In genomic region chr1:151540021-151540981, GRCh38 we compare ENCODE assay signal across 8 cellular contexts. TPM values are rescaled to one million over a fixed set of nuclear protein-coding genes. Genes with fewer than 3 reads are reported as not detected.
DNase-seq lines count a peak whose midpoint lies in the region; ATAC-seq, FAIRE-seq and TF ChIP-seq lines count a peak whose summit lies in the region.

TUFT1 (plus strand) TSS chr1:151540309; CDS start chr1:151540367, 58 bp downstream.

- H3K4me3 ChIP-seq in HEK293 (ENCODE audit: low read depth, low read length) (peak within 1 kb of the TSS; percentile 84), pancreas (peak within 1 kb of the TSS; percentile 37 to 80 (median 54)), tibial artery (peak within 1 kb of the TSS; percentile 59 to 68)

- peaks cover 6% of the 10 kb centered on the region for H3K27me3 Mint-ChIP-seq in activated naive CD8-positive, alpha-beta T cell

- H3K9me3 ChIP-seq in HEK293 (ENCODE audit: control insufficient read depth, insufficient read depth, low read depth, low read length) (no peaks in the 10 kb centered on the region), pancreas (no peaks in the 10 kb centered on the region), tibial artery (no peaks in the 10 kb centered on the region)

- WGBS in pancreas, 2 donors: 1% methylated on average over 69 to 70 of the region's 70 CpGs

- intact Hi-C loops in Right ventricle myocardium inferior (cut with DNase I): no loop called here
- intact Hi-C loops in pancreas (cut with DNase I): no loop called here
- intact Hi-C loops in tibial artery (cut with DNase I; ENCODE audit: low total_unique reads): no loop called here

- ATAC-seq in SK-N-SH treated with all-trans-retinoic acid at 6 μM for 48 hours: peak; percentile 85
- ATAC-seq in Right ventricle myocardium inferior: peak; percentile 98
- peak; percentile 87 to 94 (median 90) for ATAC-seq in pancreas

- peak; percentile 95 for FAIRE-seq in G401.6 (lab: Jason Lieb, UNC)
- FAIRE-seq in pancreas (lab: Jason Lieb, UNC): no peak

- peak; percentile 49; the same call in 1 of the 2 replicates for TF ChIP-seq CTCF in HEK293 (tag by site-specific recombination; IDR thresholded peaks at IDR 0.05)
- TF ChIP-seq CTCF in pancreas (IDR thresholded peaks at IDR 0.05): no peak
- TF ChIP-seq CTCF in tibial artery (IDR thresholded peaks at IDR 0.05): no peak

- H3K36me3 Mint-ChIP-seq in activated naive CD8-positive, alpha-beta T cell: no peaks in the 10 kb centered on the region

- POLR2A ChIA-PET in HEK293 (lab: Yijun Ruan, JAX): interaction anchor here (0.5 to 3.0 kb wide), 55 partner anchors 9 to 570 kb away, joined by 3 to 53 read pairs (median 5); partner anchors contain the start of genes CELF3, CGN, MRPL9 and PI4KB

- peak within 1 kb of the TSS; percentile 41 for H3K27ac Mint-ChIP-seq in activated naive CD8-positive, alpha-beta T cell

- no peaks in the 10 kb centered on the region for H3K9me3 Mint-ChIP-seq in activated naive CD8-positive, alpha-beta T cell (ENCODE audit: low read depth)

- CTCF ChIA-PET in HEK293 (lab: Yijun Ruan, JAX): interaction anchor here (0.5 to 4.1 kb wide), 7 partner anchors 46 to 520 kb away, joined by 3 to 20 read pairs (median 4); no protein-coding TSS in a partner anchor

- H3K27ac ChIP-seq in HEK293 (ENCODE audit: extremely low read depth, low read depth, low read length) (peak within 1 kb of the TSS; percentile 74), pancreas (peak within 1 kb of the TSS; percentile 72 to 95 (median 84)), tibial artery (peak within 1 kb of the TSS; percentile 71 to 79)

- H3K36me3 ChIP-seq in HEK293 (ENCODE audit: control insufficient read depth in 2 of 2, insufficient read depth in 1 of 2, low read length in 2 of 2) (peaks cover 0 to 30% of the 10 kb centered on the region in 2 experiments; a peak in 1 of 3 replicates), pancreas (peaks cover 0 to 32% (median 9%) of the 10 kb centered on the region in 3 donors), tibial artery (no peaks in the 10 kb centered on the region)

- H3K4me1 ChIP-seq in HEK293 (ENCODE audit: control insufficient read depth, insufficient read depth, low read length) (peaks cover 12% of the 10 kb centered on the region; the same call in 1 of the 2 replicates), pancreas (peaks cover 6 to 17% (median 12%) of the 10 kb centered on the region in 3 donors), tibial artery (peaks cover 0 to 39% (median 22%) of the 10 kb centered on the region in 4 donors)

- H3K27me3 ChIP-seq in pancreas: no peaks in the 10 kb centered on the region
- no peaks in the 10 kb centered on the region for H3K27me3 ChIP-seq in tibial artery

- H3K4me1 Mint-ChIP-seq in activated naive CD8-positive, alpha-beta T cell (ENCODE audit: low read depth): peaks cover 23% of the 10 kb centered on the region

- peak within 1 kb of the TSS; percentile 91 for H3K4me3 Mint-ChIP-seq in activated naive CD8-positive, alpha-beta T cell

- DNase-seq in MV-4-11 (lab: John Stamatoyannopoulos, UW) (peak; percentile 83), Right ventricle myocardium inferior (ENCODE audit: missing footprints) (peak; percentile 96), pancreas (peak; percentile 93 to 98 (median 96)), tibial artery (peak; percentile 94 to 95)

TF ChIP-seq in HEK293, 187 proteins besides CTCF, POLR2A, EP300 and RAD21 (continues in another document):
- TF ChIP-seq SP3 (tag by site-specific recombination; IDR thresholded peaks at IDR 0.05) (peak; percentile 98), ZNF354C (tag by site-specific recombination; IDR thresholded peaks at IDR 0.05; ENCODE audit: borderline replicate concordance, low read depth) (no peak), KLF10 (tag by site-specific recombination; IDR thresholded peaks at IDR 0.05) (peak; percentile 93), ZNF560 (tag by site-specific recombination; IDR thresholded peaks at IDR 0.05; ENCODE audit: borderline replicate concordance) (no peak), ZNF654 (tag by site-specific recombination; IDR thresholded peaks at IDR 0.05; ENCODE audit: low read depth) (no peak), ZNF302 (tag by site-specific recombination; IDR thresholded peaks at IDR 0.05; ENCODE audit: low read depth) (no peak; the same call in 1 of the 2 replicates), OSR2 (tag by site-specific recombination; IDR thresholded peaks at IDR 0.05) (no peak), HOXA7 (CRISPR knock-in tag; IDR thresholded peaks at IDR 0.05; ENCODE audit: borderline replicate concordance) (no peak), ZNF274 (IDR thresholded peaks at IDR 0.05; ENCODE audit: low read length) (no peak), ZNF274 (tag by site-specific recombination; IDR thresholded peaks at IDR 0.05; ENCODE audit: borderline replicate concordance) (no peak), ZNF423 (tag by site-specific recombination; IDR thresholded peaks at IDR 0.05) (no peak), ZBTB7A (tag by site-specific recombination; IDR thresholded peaks at IDR 0.05; ENCODE audit: low read depth) (peak; percentile 72; the same call in 1 of the 2 replicates), SCRT1 (tag by site-specific recombination; IDR thresholded peaks at IDR 0.05; ENCODE audit: borderline replicate concordance) (no peak; the same call in 1 of the 2 replicates), ZNF580 (tag by site-specific recombination; IDR thresholded peaks at IDR 0.05) (0 out of 2 replicates have a peak, but pooled peaks have one; percentile 54), ZNF501 (tag by site-specific recombination; IDR thresholded peaks at IDR 0.05) (peak; percentile 88), ZNF184 (tag by site-specific recombination; IDR thresholded peaks at IDR 0.05) (0 out of 2 replicates have a peak, but pooled peaks have one; percentile 36)
- TF ChIP-seq, protein P1, sequence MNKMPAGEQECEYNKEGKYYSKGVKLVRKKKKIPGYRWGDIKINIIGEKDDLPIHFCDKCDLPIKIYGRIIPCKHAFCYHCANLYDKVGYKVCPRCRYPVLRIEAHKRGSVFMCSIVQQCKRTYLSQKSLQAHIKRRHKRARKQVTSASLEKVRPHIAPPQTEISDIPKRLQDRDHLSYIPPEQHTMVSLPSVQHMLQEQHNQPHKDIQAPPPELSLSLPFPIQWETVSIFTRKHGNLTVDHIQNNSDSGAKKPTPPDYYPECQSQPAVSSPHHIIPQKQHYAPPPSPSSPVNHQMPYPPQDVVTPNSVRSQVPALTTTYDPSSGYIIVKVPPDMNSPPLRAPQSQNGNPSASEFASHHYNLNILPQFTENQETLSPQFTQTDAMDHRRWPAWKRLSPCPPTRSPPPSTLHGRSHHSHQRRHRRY (tag by site-specific recombination; IDR thresholded peaks at IDR 0.05): no peak

TF ChIP-seq in SK-N-SH treated with all-trans-retinoic acid at 6 μM for 48 hours, 23 proteins besides CTCF, POLR2A, EP300 and RAD21:
- peak; percentile 79; the same call in 1 of the 2 replicates for TF ChIP-seq RARB (CRISPR knock-in tag; IDR thresholded peaks at IDR 0.05)
- no peak for TF ChIP-seq ZNF8 (CRISPR knock-in tag; IDR thresholded peaks at IDR 0.05)
- TF ChIP-seq ZNF70 (CRISPR knock-in tag; IDR thresholded peaks at IDR 0.05): no peak
- TF ChIP-seq ISL1 (CRISPR knock-in tag; IDR thresholded peaks at IDR 0.05): no peak
- 0 out of 2 replicates have a peak, but pooled peaks have one; percentile 11 for TF ChIP-seq TOX (CRISPR knock-in tag; IDR thresholded peaks at IDR 0.05; ENCODE audit: borderline replicate concordance)

RNA-seq across cellular contexts. Expression of gene TUFT1, which starts in this region (rescaled TPM):
- 3.5 TPM for total RNA-seq in Right ventricle myocardium inferior
- total RNA-seq in pancreas: 10 to 100 TPM in 5 of 6 donors, 1 to 10 TPM in 1; 8.2 to 16.1 (median 11.6) TPM
- polyA plus RNA-seq in pancreas: 1 to 10 TPM; 7.1 to 8.5 TPM

Comparison
In these comparisons a context has a peak if more than half of its experiments do, and no peak if none do; other contexts are left out.
1. Peak in every context shown above with its lines: DNase-seq, ATAC-seq, H3K4me3 ChIP-seq and H3K27ac ChIP-seq.